In genomic region chr15:42091753-42092665, GRCh38 we compare ENCODE assay signal across 1 cellular context.
TF ChIP-seq lines count a peak whose summit lies in the region.

No MANE protein-coding gene starts in this region.

TF ChIP-seq in HepG2, 621 proteins besides CTCF, POLR2A, EP300 and RAD21 (continued from another document):
- TF ChIP-seq FOXP4 (CRISPR knock-in tag; IDR thresholded peaks at IDR 0.05) (peak; percentile 44; the same call in 1 of the 2 replicates), SOX13 (IDR thresholded peaks at IDR 0.05) (no peak), SOX13 (CRISPR knock-in tag; conservative IDR thresholded peaks at IDR 0.05 in 1 of 2, IDR thresholded peaks at IDR 0.05 in 1 of 2) (peak in 1 of 2 experiments; percentile 22; a peak in 1 of 4 replicates), ZNF607 (CRISPR knock-in tag; IDR thresholded peaks at IDR 0.05; ENCODE audit: borderline replicate concordance) (no peak), FOSL1 (CRISPR knock-in tag; IDR thresholded peaks at IDR 0.05; ENCODE audit: borderline replicate concordance) (peak; percentile 39; the same call in 1 of the 2 replicates), ZMYM3 (CRISPR knock-in tag; IDR thresholded peaks at IDR 0.05) (no peak), RFX5 (IDR thresholded peaks at IDR 0.05; ENCODE audit: low read depth, low read length) (no peak), FOSL2 (CRISPR knock-in tag; IDR thresholded peaks at IDR 0.05) (peak; percentile 94), HNRNPLL (IDR thresholded peaks at IDR 0.05; ENCODE audit: low read depth, low read length, poor library complexity, severe bottlenecking) (no peak), DMTF1 (CRISPR knock-in tag; IDR thresholded peaks at IDR 0.05) (no peak), ZNF17 (CRISPR knock-in tag; IDR thresholded peaks at IDR 0.05) (no peak), RERE (CRISPR knock-in tag; IDR thresholded peaks at IDR 0.05; ENCODE audit: low read depth) (no peak), ARNT (IDR thresholded peaks at IDR 0.05) (no peak), MED1 (CRISPR knock-in tag; IDR thresholded peaks at IDR 0.05) (peak; percentile 40; the same call in 1 of the 2 replicates), ISL2 (CRISPR knock-in tag; IDR thresholded peaks at IDR 0.05) (no peak)
- TF ChIP-seq, protein P1, sequence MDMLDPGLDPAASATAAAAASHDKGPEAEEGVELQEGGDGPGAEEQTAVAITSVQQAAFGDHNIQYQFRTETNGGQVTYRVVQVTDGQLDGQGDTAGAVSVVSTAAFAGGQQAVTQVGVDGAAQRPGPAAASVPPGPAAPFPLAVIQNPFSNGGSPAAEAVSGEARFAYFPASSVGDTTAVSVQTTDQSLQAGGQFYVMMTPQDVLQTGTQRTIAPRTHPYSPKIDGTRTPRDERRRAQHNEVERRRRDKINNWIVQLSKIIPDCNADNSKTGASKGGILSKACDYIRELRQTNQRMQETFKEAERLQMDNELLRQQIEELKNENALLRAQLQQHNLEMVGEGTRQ (IDR thresholded peaks at IDR 0.05; ENCODE audit: low read depth, low read length): peak; percentile 84
- TF ChIP-seq, protein P1 (CRISPR knock-in tag; IDR thresholded peaks at IDR 0.05; ENCODE audit: borderline replicate concordance): peak; percentile 75; the same call in 1 of the 2 replicates
- TF ChIP-seq, protein P2, sequence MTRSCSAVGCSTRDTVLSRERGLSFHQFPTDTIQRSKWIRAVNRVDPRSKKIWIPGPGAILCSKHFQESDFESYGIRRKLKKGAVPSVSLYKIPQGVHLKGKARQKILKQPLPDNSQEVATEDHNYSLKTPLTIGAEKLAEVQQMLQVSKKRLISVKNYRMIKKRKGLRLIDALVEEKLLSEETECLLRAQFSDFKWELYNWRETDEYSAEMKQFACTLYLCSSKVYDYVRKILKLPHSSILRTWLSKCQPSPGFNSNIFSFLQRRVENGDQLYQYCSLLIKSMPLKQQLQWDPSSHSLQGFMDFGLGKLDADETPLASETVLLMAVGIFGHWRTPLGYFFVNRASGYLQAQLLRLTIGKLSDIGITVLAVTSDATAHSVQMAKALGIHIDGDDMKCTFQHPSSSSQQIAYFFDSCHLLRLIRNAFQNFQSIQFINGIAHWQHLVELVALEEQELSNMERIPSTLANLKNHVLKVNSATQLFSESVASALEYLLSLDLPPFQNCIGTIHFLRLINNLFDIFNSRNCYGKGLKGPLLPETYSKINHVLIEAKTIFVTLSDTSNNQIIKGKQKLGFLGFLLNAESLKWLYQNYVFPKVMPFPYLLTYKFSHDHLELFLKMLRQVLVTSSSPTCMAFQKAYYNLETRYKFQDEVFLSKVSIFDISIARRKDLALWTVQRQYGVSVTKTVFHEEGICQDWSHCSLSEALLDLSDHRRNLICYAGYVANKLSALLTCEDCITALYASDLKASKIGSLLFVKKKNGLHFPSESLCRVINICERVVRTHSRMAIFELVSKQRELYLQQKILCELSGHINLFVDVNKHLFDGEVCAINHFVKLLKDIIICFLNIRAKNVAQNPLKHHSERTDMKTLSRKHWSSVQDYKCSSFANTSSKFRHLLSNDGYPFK (CRISPR knock-in tag; IDR thresholded peaks at IDR 0.05; ENCODE audit: borderline replicate concordance): 0 out of 2 replicates have a peak, but pooled peaks have one; percentile 18
